Comparison of ENCODE assay signal across 34 cellular contexts in genomic region chr4:890036-890695, GRCh38. TPM values are rescaled to one million over a fixed set of nuclear protein-coding genes. Genes with fewer than 3 reads are reported as not detected.
DNase-seq lines count a peak whose midpoint lies in the region; ATAC-seq, FAIRE-seq and TF ChIP-seq lines count a peak whose summit lies in the region.
"Had no signal": no experiment of that assay in that cellular context is flagged by ENCODE, and none has a peak within 500 bp of the region (broad histone marks: within the 10 kb centered on the region; RNA-seq: fewer than 3 reads in every experiment).

No MANE protein-coding gene starts in this region.

- no peak overlapping the region for H2AFZ ChIP-seq in K562 (ENCODE audit: low read depth, low read length)

- no peaks in the 10 kb centered on the region for H3K79me2 ChIP-seq in K562 (ENCODE audit: control insufficient read depth, insufficient read depth, low read length)

- H3K4me3 Mint-ChIP-seq in T-helper 17 cell (peak overlapping the region; percentile 47), neural crest cell (no peak overlapping the region)
- no peak overlapping the region for H3K4me3 Mint-ChIP-seq in CD8-positive, alpha-beta memory T cell
- H3K4me3 Mint-ChIP-seq: B cell; CD14-positive monocyte; CD4-positive, alpha-beta memory T cell; CD4-positive, alpha-beta T cell; CD8-positive, alpha-beta T cell had no signal

- DNase-seq in T-helper 17 cell (no peak), K562 (ENCODE audit: extremely low read depth in 1 of 4, low spot score in 3 of 4) (no peak), neural crest cell (ENCODE audit: low read depth, low spot score) (no peak), left ventricle myocardium superior (no peak)
- DNase-seq in CD8-positive, alpha-beta memory T cell: no peak
- DNase-seq: 8988T; ACHN; AML-193; BE2C; C1 segment of cervical spinal cord; Caco-2; Calu3; CD4-positive, alpha-beta memory T cell; CD4-positive, alpha-beta T cell; CD4-positive, CD25-positive, alpha-beta regulatory T cell; CD8-positive, alpha-beta T cell; COR-L47; DMS 273 treated with DMSO at 0.1 percent for 48 hours; DMS153; DMS53; DMS79; DMS79 treated with DMSO at 0.1 percent for 48 hours; DND-41; EL had no signal

- peaks cover 11% of the 10 kb centered on the region for H3K4me1 Mint-ChIP-seq in T-helper 17 cell
- H3K4me1 Mint-ChIP-seq in neural crest cell: no peaks in the 10 kb centered on the region
- H3K4me1 Mint-ChIP-seq in CD8-positive, alpha-beta memory T cell: no peaks in the 10 kb centered on the region
- H3K4me1 Mint-ChIP-seq: B cell, CD14-positive monocyte had no signal

- CTCF ChIA-PET in K562 (lab: Yijun Ruan, JAX; ENCODE audit: low intra/inter-chr PET ratio): no interaction called here
- CTCF ChIA-PET in CD8-positive, alpha-beta memory T cell (lab: Charles Lee): no interaction called here

- H3K36me3 ChIP-seq in K562 (ENCODE audit: control insufficient read depth, insufficient read depth, low read length): peaks cover 81% of the 10 kb centered on the region; the same call in 2 of the 3 replicates
- peaks cover 18% of the 10 kb centered on the region for H3K36me3 ChIP-seq in CD8-positive, alpha-beta memory T cell (ENCODE audit: insufficient read depth, low read length)

- TF ChIP-seq EP300 in K562 (IDR thresholded peaks at IDR 0.05; ENCODE audit: low read length): no peak

- TF ChIP-seq CTCF in K562 (IDR thresholded peaks at IDR 0.05 in 2 of 3, conservative IDR thresholded peaks at IDR 0.05 in 1 of 3; ENCODE audit: insufficient read depth in 2 of 3, low read depth in 1 of 3, low read length in 3 of 3) (no peak), neural crest cell (conservative IDR thresholded peaks at IDR 0.05) (no peak)

- ATAC-seq in T-helper 17 cell (no peak), K562 (no peak), left ventricle myocardium superior (no peak), GM19351 (IDR thresholded peaks at IDR 0.05; ENCODE audit: unreplicated experiment) (no peak)
- ATAC-seq: A549; CD8-positive, alpha-beta T cell had no signal

- no peak overlapping the region for H3K9ac ChIP-seq in K562 (ENCODE audit: insufficient read depth in 1 of 2, low read depth in 2 of 2, low read length in 2 of 2)
- H3K9ac ChIP-seq: BLaER1; BLaER1 treated with 17β-estradiol and CSF1 and Interleukin-3, amounts not matched to agents 10 nM and 100 nM had no signal

- no peaks in the 10 kb centered on the region for H3K27me3 ChIP-seq in K562 (ENCODE audit: control insufficient read depth in 2 of 2, insufficient read depth in 2 of 2, low read length in 2 of 2)
- H3K27me3 ChIP-seq in CD8-positive, alpha-beta memory T cell (ENCODE audit: insufficient read depth, low read length, poor library complexity, severe bottlenecking): no peaks in the 10 kb centered on the region
- H3K27me3 ChIP-seq: BE2C; BLaER1; BLaER1 treated with 17β-estradiol and CSF1 and Interleukin-3, amounts not matched to agents 10 nM and 100 nM had no signal

- intact Hi-C loops in K562 (cut with micrococcal nuclease): no loop called here
- intact Hi-C loops in left ventricle myocardium superior (cut with micrococcal nuclease): no loop called here

- H3K4me3 ChIP-seq in K562: no peak overlapping the region
- H3K4me3 ChIP-seq in CD8-positive, alpha-beta memory T cell (ENCODE audit: low read length): no peak overlapping the region
- H3K4me3 ChIP-seq: A549; BLaER1; BLaER1 treated with 17β-estradiol and CSF1 and Interleukin-3, amounts not matched to agents 10 nM and 100 nM had no signal

- H3K4me2 ChIP-seq in K562 (ENCODE audit: insufficient read depth, low read length): no peak overlapping the region
- H3K4me2 ChIP-seq: A549; BLaER1; BLaER1 treated with 17β-estradiol and CSF1 and Interleukin-3, amounts not matched to agents 10 nM and 100 nM had no signal

- H3K9me3 Mint-ChIP-seq in neural crest cell: peaks cover 5% of the 10 kb centered on the region
- no peaks in the 10 kb centered on the region for H3K9me3 Mint-ChIP-seq in CD8-positive, alpha-beta memory T cell
- H3K9me3 Mint-ChIP-seq: CD4-positive, alpha-beta T cell; CD4-positive, CD25-positive, alpha-beta regulatory T cell; CD8-positive, alpha-beta T cell had no signal

- H3K9me3 ChIP-seq in T-helper 17 cell (ENCODE audit: control insufficient read depth, low read length, poor library complexity, severe bottlenecking): no peaks in the 10 kb centered on the region
- H3K9me3 ChIP-seq in K562 (replicated peaks; ENCODE audit: control insufficient read depth, insufficient read depth, low read depth, low read length): peaks cover 6% of the 10 kb centered on the region
- no peaks in the 10 kb centered on the region for H3K9me3 ChIP-seq in CD8-positive, alpha-beta memory T cell (ENCODE audit: low read length)
- H3K9me3 ChIP-seq: A549, BE2C, BLaER1, Caco-2 had no signal

- H3K36me3 Mint-ChIP-seq in T-helper 17 cell (ENCODE audit: low read depth) (no peaks in the 10 kb centered on the region), neural crest cell (ENCODE audit: low read depth) (peaks cover 13% of the 10 kb centered on the region)
- peaks cover 0 to 77% (median 8%) of the 10 kb centered on the region in 3 donors for H3K36me3 Mint-ChIP-seq in CD8-positive, alpha-beta memory T cell

- no peaks in the 10 kb centered on the region for H3K9me1 ChIP-seq in K562 (ENCODE audit: control insufficient read depth, insufficient read depth, low read length)

- H4K20me1 ChIP-seq in K562 (replicated peaks; ENCODE audit: control insufficient read depth, insufficient read depth, low read length): no peaks in the 10 kb centered on the region

- POLR2A ChIA-PET in K562 (lab: Yijun Ruan, JAX): interaction anchor here (0.6 kb wide), 1 partner anchor 311 kb away, joined by 3 read pairs; no protein-coding TSS in a partner anchor
- POLR2A ChIA-PET in CD8-positive, alpha-beta memory T cell (lab: Charles Lee): no interaction called here

- no peak for TF ChIP-seq RAD21 in K562 (CRISPR knock-in tag; conservative IDR thresholded peaks at IDR 0.05 in 1 of 2, IDR thresholded peaks at IDR 0.05 in 1 of 2)

- WGBS in K562 (ENCODE audit: insufficient coverage, low coverage, missing lambda C conversion rate): 96% methylated on average over 12 of the region's 22 CpGs

- peaks cover 0 to 22% of the 10 kb centered on the region in 2 experiments; a peak in 1 of 5 replicates for H3K4me1 ChIP-seq in K562 (replicated peaks in 1 of 2; ENCODE audit: control insufficient read depth in 2 of 2, insufficient read depth in 2 of 2, low read length in 2 of 2)
- no peaks in the 10 kb centered on the region for H3K4me1 ChIP-seq in CD8-positive, alpha-beta memory T cell (ENCODE audit: insufficient read depth, low read length)
- H3K4me1 ChIP-seq: A549; BE2C; BLaER1; BLaER1 treated with 17β-estradiol and CSF1 and Interleukin-3, amounts not matched to agents 10 nM and 100 nM; Caco-2 had no signal

- in situ Hi-C loops in K562 (cut with MboI): no loop called here

- no TSS peak for BruUV-seq in K562 (replicated peaks; lab: Mats Ljungman, UMichigan)

- H3K27ac ChIP-seq in K562 (ENCODE audit: extremely low read depth, low read depth, low read length): no peak overlapping the region
- no peak overlapping the region for H3K27ac ChIP-seq in CD8-positive, alpha-beta memory T cell (ENCODE audit: low read depth, low read length)
- H3K27ac ChIP-seq: 22Rv1; A549; BLaER1; BLaER1 treated with 17β-estradiol and CSF1 and Interleukin-3, amounts not matched to agents 10 nM and 100 nM; C4-2B had no signal

- H3K27me3 Mint-ChIP-seq in T-helper 17 cell: no peaks in the 10 kb centered on the region
- H3K27me3 Mint-ChIP-seq in neural crest cell (ENCODE audit: low read depth): no peaks in the 10 kb centered on the region
- H3K27me3 Mint-ChIP-seq in CD8-positive, alpha-beta memory T cell: no peaks in the 10 kb centered on the region
- H3K27me3 Mint-ChIP-seq: B cell; CD4-positive, alpha-beta memory T cell; CD4-positive, alpha-beta T cell; CD4-positive, CD25-positive, alpha-beta regulatory T cell had no signal

- TF ChIP-seq POLR2A in K562 (conservative IDR thresholded peaks at IDR 0.05): no peak

- FAIRE-seq in K562 (lab: Jason Lieb, UNC): no peak
- FAIRE-seq: A204.1, A549, D721Med had no signal

- H3K27ac Mint-ChIP-seq in T-helper 17 cell (no peak overlapping the region), neural crest cell (ENCODE audit: unreplicated experiment) (peak overlapping the region; percentile 75)
- H3K27ac Mint-ChIP-seq in CD8-positive, alpha-beta memory T cell: no peak overlapping the region
- H3K27ac Mint-ChIP-seq: B cell; CD4-positive, alpha-beta T cell; CD4-positive, CD25-positive, alpha-beta regulatory T cell; CD8-positive, alpha-beta T cell had no signal

RNA-seq across cellular contexts. Expression of gene GAK, which starts 42.0 kb away (rescaled TPM):
- total RNA-seq in T-helper 17 cell (100 to 1,000 TPM; 192 to 215 TPM), K562 (2014; rRNA removed) (102 and 105 TPM in 2 replicates), K562 (2014; rRNA removed; fragmentation: Illumina TruSeq; extraction: Trizol) (10.4 and 12.6 TPM in 2 replicates), K562 (2015; rRNA removed; fragmentation: Illumina TruSeq; extraction: Trizol) (28.4 and 35.4 TPM in 2 replicates), K562 (2021) (94.1 and 101 TPM in 2 replicates), neural crest cell (83.4 and 87.7 TPM in 2 replicates), left ventricle myocardium superior (29.7 TPM)
- total RNA-seq in K562 (2011; cell fraction: chromatin; rRNA removed; ENCODE audit: low replicate concordance): 336 and 571 TPM in 2 replicates
- total RNA-seq in K562 (2011; cell fraction: nucleolus; rRNA removed): 202 and 228 TPM in 2 replicates
- 235 and 247 TPM in 2 replicates for total RNA-seq in K562 (2011; cell fraction: nucleoplasm; rRNA removed)
- polyA plus RNA-seq in K562 (2011; rRNA removed) (14.9 and 22.4 TPM in 2 replicates), K562 (2014; fragmentation: Illumina TruSeq; extraction: Trizol) (16.2 and 38.2 TPM in 2 replicates), K562 (2014; fragmentation: Nextera tagmentation; extraction: Ambion mirVana) (1 to 10 TPM; 1.3 to 2.1 TPM), K562 (2014; rRNA removed) (51.9 and 83.2 TPM in 2 replicates)
- polyA plus RNA-seq in K562 (2011; cell fraction: cytosol; rRNA removed): 17.2 and 40.3 TPM in 2 replicates
- polyA plus RNA-seq in K562 (2011; cell fraction: nucleus; rRNA removed): 79.9 and 106 TPM in 2 replicates
- polyA plus RNA-seq in K562 (2012): 48.5 and 55.0 TPM in 2 replicates
- 51.4 and 78.3 TPM in 2 replicates for polyA minus RNA-seq in K562 (2011; rRNA and poly(A)+ RNA removed)
- polyA minus RNA-seq in K562 (2011; cell fraction: cytosol; rRNA and poly(A)+ RNA removed): 37.3 and 39.5 TPM in 2 replicates
- polyA minus RNA-seq in K562 (2011; cell fraction: nucleus; rRNA and poly(A)+ RNA removed): 43.2 and 50.9 TPM in 2 replicates
- 100 to 1,000 TPM; 112 to 118 TPM for total RNA-seq in CD8-positive, alpha-beta memory T cell
- polyA plus RNA-seq in CD8-positive, alpha-beta memory T cell: 82.9 TPM

RNA-seq across cellular contexts. Expression of gene TMEM175, which starts 42.1 kb away (rescaled TPM):
- total RNA-seq in T-helper 17 cell: 10 to 100 TPM; 36.9 to 43.6 TPM
- total RNA-seq in K562 (2011; cell fraction: chromatin; rRNA removed; ENCODE audit: low replicate concordance): 55.5 and 132 TPM in 2 replicates
- 80.9 and 84.2 TPM in 2 replicates for total RNA-seq in K562 (2011; cell fraction: nucleolus; rRNA removed)
- total RNA-seq in K562 (2011; cell fraction: nucleoplasm; rRNA removed): 71.0 and 82.0 TPM in 2 replicates
- 14.9 and 17.7 TPM in 2 replicates for total RNA-seq in K562 (2014; rRNA removed)
- total RNA-seq in K562 (2014; rRNA removed; fragmentation: Illumina TruSeq; extraction: Trizol): 2.4 and 3.7 TPM in 2 replicates
- total RNA-seq in K562 (2015; rRNA removed; fragmentation: Illumina TruSeq; extraction: Trizol): 9.4 and 9.5 TPM in 2 replicates
- total RNA-seq in K562 (2021): 13.8 and 16.9 TPM in 2 replicates
- 11.4 and 28.9 TPM in 2 replicates for polyA plus RNA-seq in K562 (2011; rRNA removed)
- polyA plus RNA-seq in K562 (2011; cell fraction: cytosol; rRNA removed): 31.2 and 37.1 TPM in 2 replicates
- 373 and 570 TPM in 2 replicates for polyA plus RNA-seq in K562 (2011; cell fraction: nucleus; rRNA removed)
- polyA plus RNA-seq in K562 (2012): 18.3 and 42.2 TPM in 2 replicates
- polyA plus RNA-seq in K562 (2014; fragmentation: Illumina TruSeq; extraction: Trizol): 8.5 and 21.5 TPM in 2 replicates
- polyA plus RNA-seq in K562 (2014; fragmentation: Nextera tagmentation; extraction: Ambion mirVana): under 1 TPM; 0.13 to 0.18 TPM
- polyA plus RNA-seq in K562 (2014; rRNA removed): 22.5 and 30.9 TPM in 2 replicates
- polyA minus RNA-seq in K562 (2011; rRNA and poly(A)+ RNA removed): 7.2 and 7.6 TPM in 2 replicates
- polyA minus RNA-seq in K562 (2011; cell fraction: cytosol; rRNA and poly(A)+ RNA removed): 8.2 and 14.5 TPM in 2 replicates
- polyA minus RNA-seq in K562 (2011; cell fraction: nucleus; rRNA and poly(A)+ RNA removed): 27.3 and 30.2 TPM in 2 replicates
- 15.2 and 22.1 TPM in 2 replicates for total RNA-seq in neural crest cell
- total RNA-seq in CD8-positive, alpha-beta memory T cell: 10 to 100 TPM; 17.6 to 21.5 TPM
- 16.9 TPM for polyA plus RNA-seq in CD8-positive, alpha-beta memory T cell
- 19.8 TPM for total RNA-seq in left ventricle myocardium superior
